18 cellular contexts compared by ENCODE assay signal in genomic region chr17:36612323-36612722, GRCh38. TPM values are rescaled to one million over a fixed set of nuclear protein-coding genes. Genes with fewer than 3 reads are reported as not detected.
DNase-seq lines count a peak whose midpoint lies in the region; TF ChIP-seq lines count a peak whose summit lies in the region.
"Had no signal": no experiment of that assay in that cellular context is flagged by ENCODE, and none has a peak within 500 bp of the region (broad histone marks: within the 10 kb centered on the region; RNA-seq: fewer than 3 reads in every experiment).

No MANE protein-coding gene starts in this region.

- peaks cover 8% of the 10 kb centered on the region for H3F3A ChIP-seq in neural progenitor cell (ENCODE audit: low read depth)

- no peak overlapping the region for H4K5ac ChIP-seq in mesendoderm (ENCODE audit: low read length)

- intact Hi-C loops in mammary epithelial cell (cut with micrococcal nuclease) (no loop called here), breast epithelium (cut with DNase I; ENCODE audit: low total_unique reads) (no loop called here), vagina (cut with DNase I) (no loop called here)

- H3K9ac ChIP-seq in mammary epithelial cell (ENCODE audit: insufficient read depth, low read length) = no peak overlapping the region
- no peak overlapping the region for H3K9ac ChIP-seq in mesendoderm (ENCODE audit: low read length)
- H3K9ac ChIP-seq in neural progenitor cell = no peak overlapping the region
- H3K9ac ChIP-seq: BLaER1 had no signal

- H3K79me2 ChIP-seq in mammary epithelial cell (ENCODE audit: insufficient read depth, low read length) = peaks cover 8% of the 10 kb centered on the region
- H3K79me2 ChIP-seq in mesendoderm (ENCODE audit: control insufficient read depth, insufficient read depth, low read length) = no peaks in the 10 kb centered on the region
- H3K79me2 ChIP-seq in neural progenitor cell (ENCODE audit: low read depth) = no peaks in the 10 kb centered on the region

- no peak overlapping the region for H3K4ac ChIP-seq in mesendoderm (ENCODE audit: low read depth, low read length)

- TF ChIP-seq POLR2A in breast epithelium (IDR thresholded peaks at IDR 0.05) = no peak
- TF ChIP-seq POLR2A in vagina (IDR thresholded peaks at IDR 0.05) = no peak

- no peak overlapping the region for H3K4me3 Mint-ChIP-seq in neural progenitor cell
- H3K4me3 Mint-ChIP-seq: CD4-positive, CD25-positive, alpha-beta regulatory T cell had no signal

- H3K36me3 ChIP-seq in mammary epithelial cell (ENCODE audit: insufficient read depth, low read length) = no peaks in the 10 kb centered on the region
- no peaks in the 10 kb centered on the region for H3K36me3 ChIP-seq in breast epithelium
- H3K36me3 ChIP-seq in mesendoderm (ENCODE audit: control insufficient read depth, insufficient read depth, low read length) = no peaks in the 10 kb centered on the region
- no peaks in the 10 kb centered on the region for H3K36me3 ChIP-seq in BE2C
- no peaks in the 10 kb centered on the region for H3K36me3 ChIP-seq in neural progenitor cell
- H3K36me3 ChIP-seq in vagina = no peaks in the 10 kb centered on the region

- 100% methylated on average over 3 of the region's 3 CpGs for WGBS in mammary epithelial cell (ENCODE audit: low coverage, missing lambda C conversion rate)
- no CpG with 5 or more reads among the region's 3 CpGs for WGBS in mesendoderm (ENCODE audit: extremely low coverage, insufficient coverage, low lambda C conversion rate)

- no peak overlapping the region for H2BK5ac ChIP-seq in mesendoderm (ENCODE audit: low read length)

- no peak overlapping the region for H4K8ac ChIP-seq in mesendoderm (ENCODE audit: low read depth, low read length)

- CTCF ChIA-PET in mammary epithelial cell (lab: Charles Lee; ENCODE audit: low non-redundant PET) = interaction anchor here (0.6 kb wide), 1 partner anchor 21 kb away, joined by 3 read pairs; no protein-coding TSS in a partner anchor

- no peak overlapping the region for H3K23ac ChIP-seq in mesendoderm (ENCODE audit: low read length)

- no peak overlapping the region for H3K27ac Mint-ChIP-seq in neural progenitor cell
- H3K27ac Mint-ChIP-seq: CD4-positive, CD25-positive, alpha-beta regulatory T cell had no signal

- H2AFZ ChIP-seq in mammary epithelial cell (ENCODE audit: low read depth, low read length) = no peak overlapping the region
- no peak overlapping the region for H2AFZ ChIP-seq in neural progenitor cell (replicated peaks)

- peaks cover 7% of the 10 kb centered on the region for H3K27me3 Mint-ChIP-seq in neural progenitor cell (ENCODE audit: insufficient read depth, low read depth)
- H3K27me3 Mint-ChIP-seq: CD4-positive, CD25-positive, alpha-beta regulatory T cell had no signal

- no peaks in the 10 kb centered on the region for H4K20me1 ChIP-seq in mammary epithelial cell (ENCODE audit: insufficient read depth, low read length)
- H4K20me1 ChIP-seq in neural progenitor cell (ENCODE audit: low read depth) = no peaks in the 10 kb centered on the region

- H3K4me2 ChIP-seq in mammary epithelial cell (ENCODE audit: insufficient read depth, low read depth, low read length) = no peak overlapping the region
- no peak overlapping the region for H3K4me2 ChIP-seq in mesendoderm (ENCODE audit: low read length)
- no peak overlapping the region for H3K4me2 ChIP-seq in neural progenitor cell
- H3K4me2 ChIP-seq: BLaER1 had no signal

- H3K4me1 ChIP-seq in mammary epithelial cell (ENCODE audit: insufficient read depth, low read length) (peaks cover 22% of the 10 kb centered on the region), breast epithelium (no peaks in the 10 kb centered on the region), mesendoderm (ENCODE audit: control insufficient read depth, low read depth, low read length) (peaks cover 24% of the 10 kb centered on the region), BE2C (no peaks in the 10 kb centered on the region), neural progenitor cell (peaks cover 23% of the 10 kb centered on the region), vagina (peaks cover 8% of the 10 kb centered on the region)

- peaks cover 2% of the 10 kb centered on the region for H3K79me1 ChIP-seq in mesendoderm (ENCODE audit: low read length)

- H3K9me3 ChIP-seq in mammary epithelial cell (replicated peaks; ENCODE audit: insufficient read depth, low read length) (no peaks in the 10 kb centered on the region), breast epithelium (no peaks in the 10 kb centered on the region), BE2C (no peaks in the 10 kb centered on the region), neural progenitor cell (ENCODE audit: low read depth) (no peaks in the 10 kb centered on the region), vagina (no peaks in the 10 kb centered on the region)
- H3K9me3 ChIP-seq: BLaER1 had no signal

- no peak overlapping the region for H3K4me3 ChIP-seq in mammary epithelial cell (replicated peaks in 1 of 3; ENCODE audit: insufficient read depth in 1 of 3, low read depth in 2 of 3, low read length in 3 of 3)
- no peak overlapping the region for H3K4me3 ChIP-seq in breast epithelium
- H3K4me3 ChIP-seq in mesendoderm (ENCODE audit: low read length) = no peak overlapping the region
- no peak overlapping the region for H3K4me3 ChIP-seq in BE2C (ENCODE audit: low read depth, low read length)
- no peak overlapping the region for H3K4me3 ChIP-seq in neural progenitor cell
- H3K4me3 ChIP-seq in vagina = no peak overlapping the region
- H3K4me3 ChIP-seq: BLaER1, SK-N-MC had no signal

- H3K4me1 Mint-ChIP-seq in neural progenitor cell = peaks cover 5% of the 10 kb centered on the region

- H3K18ac ChIP-seq in mesendoderm (ENCODE audit: low read length) = no peak overlapping the region

- peak overlapping the region; percentile 69 for H2AK5ac ChIP-seq in mesendoderm (ENCODE audit: low read length)

- in situ Hi-C loops in mammary epithelial cell (cut with MboI; ENCODE audit: low sequenced_read_pairs in 2 of 2) = loop anchor here in 1 of 2 donors (25.0 kb wide), 1 partner anchor 600 kb away; no protein-coding TSS in a partner anchor

- dilution Hi-C loops in mammary epithelial cell (cut with HindIII; ENCODE audit: low sequenced_read_pairs) = no loop called here

- peak overlapping the region; percentile 66 for H3K56ac ChIP-seq in mesendoderm (ENCODE audit: low read length)

- TF ChIP-seq CTCF in mammary epithelial cell (conservative IDR thresholded peaks at IDR 0.05 in 1 of 2, IDR thresholded peaks at IDR 0.05 in 1 of 2; ENCODE audit: extremely low read depth in 1 of 2, insufficient read depth in 1 of 2, low read depth in 1 of 2, low read length in 2 of 2) = no peak
- TF ChIP-seq CTCF in breast epithelium (IDR thresholded peaks at IDR 0.05) = no peak
- no peak for TF ChIP-seq CTCF in BE2C (IDR thresholded peaks at IDR 0.05; ENCODE audit: low read depth, low read length)
- no peak for TF ChIP-seq CTCF in neural progenitor cell (IDR thresholded peaks at IDR 0.05)
- TF ChIP-seq CTCF in vagina (IDR thresholded peaks at IDR 0.05) = no peak

- BruUV-seq in mammary epithelial cell (replicated peaks; lab: Mats Ljungman, UMichigan) = no TSS peak

- DNase-seq in mammary epithelial cell = no peak
- no peak for DNase-seq in breast epithelium (ENCODE audit: low spot score in 2 of 2)
- no peak for DNase-seq in epithelial cell of prostate (ENCODE audit: low read depth, low spot score)
- DNase-seq in mesendoderm = no peak
- no peak for DNase-seq in BE2C
- no peak for DNase-seq in neural progenitor cell (ENCODE audit: low spot score)
- no peak for DNase-seq in vagina (ENCODE audit: extremely low spot score in 2 of 2)
- DNase-seq: 8988T; CD4-positive, CD25-positive, alpha-beta regulatory T cell; Karpas-422; NCI-H1092; NCI-H1417 treated with DMSO at 0.1 percent for 48 hours; NCI-H1694 treated with DMSO at 0.1 percent for 48 hours; NCI-H2227 treated with DMSO at 0.1 percent for 48 hours; NCI-H526 treated with DMSO at 0.1 percent for 48 hours; SIG-M5 had no signal

- no peaks in the 10 kb centered on the region for H3K27me3 ChIP-seq in mammary epithelial cell (ENCODE audit: insufficient read depth, low read length)
- no peaks in the 10 kb centered on the region for H3K27me3 ChIP-seq in breast epithelium
- no peaks in the 10 kb centered on the region for H3K27me3 ChIP-seq in mesendoderm (ENCODE audit: insufficient read depth, low read length, poor library complexity)
- H3K27me3 ChIP-seq in BE2C = no peaks in the 10 kb centered on the region
- H3K27me3 ChIP-seq in neural progenitor cell = no peaks in the 10 kb centered on the region
- H3K27me3 ChIP-seq in vagina = no peaks in the 10 kb centered on the region
- H3K27me3 ChIP-seq: BLaER1 had no signal

- H3K27ac ChIP-seq in mammary epithelial cell (ENCODE audit: insufficient read depth, low read depth, low read length) = peak overlapping the region; percentile 42
- H3K27ac ChIP-seq in breast epithelium = no peak overlapping the region
- H3K27ac ChIP-seq in epithelial cell of prostate = peak overlapping the region; percentile 53
- H3K27ac ChIP-seq in mesendoderm (ENCODE audit: low read depth, low read length) = no peak overlapping the region
- H3K27ac ChIP-seq in neural progenitor cell = no peak overlapping the region
- H3K27ac ChIP-seq in vagina = no peak overlapping the region
- H3K27ac ChIP-seq: BLaER1, SK-N-MC had no signal

- H3K36me3 Mint-ChIP-seq in neural progenitor cell = no peaks in the 10 kb centered on the region

- H2BK15ac ChIP-seq in mesendoderm (replicated peaks; ENCODE audit: low read depth) = no peak overlapping the region

- no peak overlapping the region for H2BK120ac ChIP-seq in mesendoderm (ENCODE audit: low read depth, low read length)

- H3K9me3 Mint-ChIP-seq in neural progenitor cell = no peaks in the 10 kb centered on the region
- H3K9me3 Mint-ChIP-seq: CD4-positive, CD25-positive, alpha-beta regulatory T cell had no signal

RNA-seq across cellular contexts. Expression of gene MRM1, which starts 10.9 kb away (rescaled TPM):
- 10 to 100 TPM in 1 of 2 donors, 1 to 10 TPM in 1; 4.3 to 10.1 TPM for total RNA-seq in mammary epithelial cell
- polyA plus RNA-seq in mammary epithelial cell = 8.7 TPM
- polyA minus RNA-seq in mammary epithelial cell = 0.47 TPM
- 1 to 10 TPM; 4.8 to 7.5 (median 7.2) TPM for total RNA-seq in breast epithelium
- polyA plus RNA-seq in mesendoderm (2013, experiment 1 of 2) = 4.0 TPM
- polyA plus RNA-seq in mesendoderm (2013, experiment 2 of 2) = 4.0 TPM
- 7.3 TPM for polyA plus RNA-seq in BE2C (2012; ENCODE audit: insufficient read depth, insufficient read length, low read depth)
- 0.65 and 4.1 TPM in 2 replicates for total RNA-seq in neural progenitor cell (ENCODE audit: low replicate concordance)
- total RNA-seq in vagina = 2.7 TPM

RNA-seq across cellular contexts. Expression of gene DHRS11, which starts 20.6 kb away (rescaled TPM):
- total RNA-seq in mammary epithelial cell (10 to 100 TPM; 12.2 to 14.3 TPM), breast epithelium (10 to 100 TPM; 11.4 to 14.1 (median 11.5) TPM), neural progenitor cell (ENCODE audit: low replicate concordance) (14.4 and 27.3 TPM in 2 replicates), vagina (12.0 TPM)
- 14.1 TPM for polyA plus RNA-seq in mammary epithelial cell
- polyA minus RNA-seq in mammary epithelial cell = 12.0 TPM
- 15.6 TPM for polyA plus RNA-seq in mesendoderm (2013, experiment 1 of 2)
- 14.9 TPM for polyA plus RNA-seq in mesendoderm (2013, experiment 2 of 2)
- polyA plus RNA-seq in BE2C (2012; ENCODE audit: insufficient read depth, insufficient read length, low read depth) = 7.1 TPM

Comparison
In these comparisons a context has a peak if more than half of its experiments do, and no peak if none do; other contexts are left out.
1. H3K27ac ChIP-seq: peak in mammary epithelial cell (single experiment) and epithelial cell of prostate (single experiment); none in breast epithelium (0 of 2), mesendoderm (single experiment), neural progenitor cell (single experiment) and vagina (single experiment).